Comparison of ENCODE assay signal across 22 cellular contexts in the genomic region with DNA sequence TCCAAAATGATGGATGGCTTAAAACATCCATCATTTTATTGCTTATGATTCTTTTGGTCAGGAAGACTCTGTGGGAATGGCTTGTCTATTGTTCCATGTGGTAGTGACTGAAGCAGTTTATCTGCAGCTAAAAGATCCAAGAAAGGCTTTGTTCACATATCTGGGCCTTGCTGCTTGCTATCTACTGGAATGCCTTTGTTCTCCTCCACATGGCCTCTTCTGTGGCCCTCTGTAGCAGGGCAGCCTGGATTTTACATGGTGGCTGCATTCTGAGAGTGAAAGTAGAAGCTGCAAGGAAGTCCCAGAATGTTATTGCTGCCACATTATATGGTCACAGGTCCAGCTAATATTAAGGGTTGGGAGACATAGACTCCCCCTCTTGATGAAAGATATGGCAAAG.
DNase-seq lines count a peak whose midpoint lies in the region.
"Had no signal": no experiment of that assay in that cellular context is flagged by ENCODE, and none has a peak within 500 bp of the region (broad histone marks: within the 10 kb centered on the region; RNA-seq: fewer than 3 reads in every experiment).

No MANE protein-coding gene starts in this region.

- DNase-seq in ELF-1 (ENCODE audit: low read depth, low spot score) (peak; percentile 32), hippocampal formation (lab: John Stamatoyannopoulos, UW) (peak; percentile 1 to 38), pons (ENCODE audit: low spot score) (peak; percentile 85), NCI-H1436 (lab: John Stamatoyannopoulos, UW) (no peak), NCI-H2171 treated with DMSO at 0.1 percent for 48 hours (lab: John Stamatoyannopoulos, UW) (no peak), DMS153 treated with DMSO at 0.1 percent for 48 hours (lab: John Stamatoyannopoulos, UW; ENCODE audit: unreplicated experiment) (no peak)
- no peak for DNase-seq in activated CD8-positive, alpha-beta memory T cell treated with anti-CD3 and anti-CD28 coated beads for 24 hours
- DNase-seq: activated B cell treated with CpG ODN at 0.5 μM for 24 hours; activated CD4-positive, alpha-beta T cell treated with anti-CD3 and anti-CD28 coated beads, Interleukin-2, amount 50 U/mL, for 48 hours; activated CD8-positive, alpha-beta memory T cell treated with anti-CD3 and anti-CD28 coated beads, Interleukin-2, amount 50 U/mL, for 4 hours; aorta; COR-L47; DMS79 treated with DMSO at 0.1 percent for 48 hours; KBM-7; NCI-H1105; NCI-H2029; NCI-H2227 treated with DMSO at 0.1 percent for 48 hours; NCI-H69; SIG-M5; SW 1271; transverse colon had no signal

- peak overlapping the region; percentile 17 for H3K27ac ChIP-seq in angular gyrus (ENCODE audit: low read depth, low read length)
- H3K27ac ChIP-seq: transverse colon had no signal

Comparison
In these comparisons a context has a peak if more than half of its experiments do, and no peak if none do; other contexts are left out.
1. DNase-seq: peak in ELF-1 (single experiment), hippocampal formation (2 of 2) and pons (single experiment); none in activated CD8-positive, alpha-beta memory T cell treated with anti-CD3 and anti-CD28 coated beads for 24 hours (single experiment), NCI-H1436 (single experiment), NCI-H2171 treated with DMSO at 0.1 percent for 48 hours (single experiment) and DMS153 treated with DMSO at 0.1 percent for 48 hours (single experiment).